Comparison of ENCODE assay signal across 7 cellular contexts in the genomic region with DNA sequence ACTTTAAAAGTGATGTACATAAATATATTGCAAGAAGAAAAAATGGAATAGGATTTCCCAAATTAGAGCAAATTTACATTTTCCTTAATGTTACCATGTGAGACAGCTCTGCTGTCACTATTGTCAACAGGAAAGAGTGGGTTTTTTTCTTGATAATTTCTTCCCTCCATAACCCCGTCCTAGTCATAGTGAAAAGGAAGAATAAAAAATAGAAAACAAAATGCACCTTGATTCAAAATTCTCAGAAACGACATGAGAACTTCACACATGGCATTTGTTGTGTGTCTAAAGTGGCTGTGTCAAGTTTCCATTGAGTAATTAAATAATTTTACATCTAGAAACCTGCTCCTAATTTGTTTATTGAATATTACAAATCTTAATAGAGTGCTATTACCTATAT.
"Had no signal": no experiment of that assay in that cellular context is flagged by ENCODE, and none has a peak within 500 bp of the region (broad histone marks: within the 10 kb centered on the region; RNA-seq: fewer than 3 reads in every experiment).

No MANE protein-coding gene starts in this region.

- DNase-seq: GDM1, GF-D8 had no signal

- FAIRE-seq: G401.6, GM12891, GM12892, GM18507, GM19239 had no signal
